26 cellular contexts compared by ENCODE assay signal in the genomic region with DNA sequence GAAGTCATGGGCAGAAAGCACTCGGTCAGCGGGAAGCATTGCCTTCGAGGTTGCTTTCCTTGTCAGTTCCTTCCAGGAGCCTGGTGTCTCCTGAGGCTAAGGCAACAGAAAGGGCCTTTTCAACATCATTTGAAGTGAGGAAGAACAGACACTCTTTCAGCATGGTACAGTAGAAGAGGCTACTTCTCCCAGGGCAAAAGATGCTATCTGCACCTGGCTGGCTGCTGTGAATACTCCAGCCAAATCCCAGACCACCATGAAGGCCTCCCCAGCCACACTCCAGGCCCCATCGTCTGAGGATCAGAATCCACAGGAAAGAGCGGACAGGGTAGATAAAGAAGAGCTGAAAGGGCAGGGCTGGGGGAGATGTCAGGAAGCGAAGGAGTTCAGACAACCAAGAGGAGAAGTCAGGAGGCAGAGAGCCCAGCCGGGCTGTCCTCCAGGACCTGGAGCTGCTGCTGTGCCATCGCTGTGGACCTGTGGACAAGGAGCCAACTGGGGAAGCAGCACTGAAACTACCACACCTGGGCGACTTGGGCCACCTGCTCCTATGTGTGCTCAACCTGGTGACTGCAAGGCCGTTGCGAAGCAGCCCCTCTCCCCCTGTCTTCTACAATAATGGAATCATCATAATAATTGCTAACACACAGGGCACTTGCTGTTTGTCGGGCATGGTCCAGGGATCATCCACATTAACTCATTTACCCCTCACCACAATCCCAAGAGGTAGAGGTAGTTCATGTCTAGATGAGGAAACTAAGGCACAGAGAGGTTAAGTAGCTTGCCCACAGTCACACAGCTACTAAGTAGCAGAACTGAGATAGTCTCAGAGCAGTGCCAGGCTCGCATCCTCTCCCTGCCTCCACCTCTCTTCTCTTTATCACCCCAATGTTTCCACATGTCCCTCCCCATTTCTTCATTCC.
DNase-seq lines count a peak whose midpoint lies in the region; ATAC-seq, FAIRE-seq and TF ChIP-seq lines count a peak whose summit lies in the region.
"Had no signal": no experiment of that assay in that cellular context is flagged by ENCODE, and none has a peak within 500 bp of the region (broad histone marks: within the 10 kb centered on the region; RNA-seq: fewer than 3 reads in every experiment).

No MANE protein-coding gene starts in this region.

- in situ Hi-C loops in HepG2 (cut with HindIII; ENCODE audit: extremely low pct_ligation_motif_present, low pct_unique_long_range_greater_than_20kb): no loop called here

- no peaks in the 10 kb centered on the region for H3K36me3 Mint-ChIP-seq in glutamatergic neuron (ENCODE audit: unreplicated experiment)
- H3K36me3 Mint-ChIP-seq in activated naive CD8-positive, alpha-beta T cell treated with anti-CD3 and anti-CD28 coated beads, Interleukin-2, amount 50 U/mL, for 24 hours (ENCODE audit: low read depth): no peaks in the 10 kb centered on the region
- H3K36me3 Mint-ChIP-seq: CD8-positive, alpha-beta memory T cell had no signal

- H3K9me3 ChIP-seq in HepG2 (ENCODE audit: low read length) (no peaks in the 10 kb centered on the region), right lobe of liver (no peaks in the 10 kb centered on the region), osteoblast (ENCODE audit: low read depth, low read length) (no peaks in the 10 kb centered on the region)
- H3K9me3 ChIP-seq: MG63 had no signal

- WGBS in HepG2 (ENCODE audit: low lambda C conversion rate): 37% methylated on average over 9 of the region's 13 CpGs
- WGBS in right lobe of liver (ENCODE audit: insufficient coverage, low coverage, low lambda C conversion rate, missing lambda C conversion rate): 74% methylated on average over 7 of the region's 13 CpGs

- intact Hi-C loops in HepG2 (cut with micrococcal nuclease; ENCODE audit: unreplicated experiment): no loop called here
- intact Hi-C loops in right lobe of liver (cut with DNase I): no loop called here

- peaks cover 6% of the 10 kb centered on the region for H3K27me3 Mint-ChIP-seq in glutamatergic neuron (ENCODE audit: unreplicated experiment)
- H3K27me3 Mint-ChIP-seq in activated naive CD8-positive, alpha-beta T cell treated with anti-CD3 and anti-CD28 coated beads, Interleukin-2, amount 50 U/mL, for 24 hours: peaks cover 28% of the 10 kb centered on the region

- no peak for TF ChIP-seq RAD21 in HepG2 (CRISPR knock-in tag; IDR thresholded peaks at IDR 0.05)

- peaks cover 9% of the 10 kb centered on the region for H3K4me1 Mint-ChIP-seq in glutamatergic neuron (ENCODE audit: low read depth, unreplicated experiment)
- peaks cover 2% of the 10 kb centered on the region for H3K4me1 Mint-ChIP-seq in activated naive CD8-positive, alpha-beta T cell treated with anti-CD3 and anti-CD28 coated beads, Interleukin-2, amount 50 U/mL, for 24 hours
- H3K4me1 Mint-ChIP-seq: CD8-positive, alpha-beta memory T cell had no signal

- H3K4me3 ChIP-seq in HepG2 (replicated peaks in 1 of 3; ENCODE audit: insufficient read depth in 1 of 3, low read depth in 2 of 3, low read length in 3 of 3) (no peak overlapping the region), right lobe of liver (no peak overlapping the region), osteoblast (ENCODE audit: insufficient read depth, low read length) (no peak overlapping the region)
- H3K4me3 ChIP-seq: MG63 had no signal

- POLR2A ChIA-PET in HepG2 (lab: Yijun Ruan, JAX): no interaction called here

- ATAC-seq in HepG2 (no peak), right lobe of liver (no peak), HG03196 (IDR thresholded peaks at IDR 0.05; ENCODE audit: unreplicated experiment) (no peak), HG03439 (IDR thresholded peaks at IDR 0.05; ENCODE audit: unreplicated experiment) (no peak)
- no peak for ATAC-seq in activated naive CD8-positive, alpha-beta T cell treated with anti-CD3 and anti-CD28 coated beads, Interleukin-2, amount 50 U/mL, for 24 hours
- ATAC-seq: HCT116 had no signal

- TF ChIP-seq EP300 in HepG2 (IDR thresholded peaks at IDR 0.05; ENCODE audit: low read depth in 2 of 2, low read length in 2 of 2) (no peak), HepG2 (CRISPR knock-in tag; IDR thresholded peaks at IDR 0.05; ENCODE audit: borderline replicate concordance) (no peak)

- peaks cover 12 to 66% of the 10 kb centered on the region in 2 experiments for H3K27me3 ChIP-seq in HepG2 (ENCODE audit: control insufficient read depth in 1 of 2, insufficient read depth in 2 of 2, low read length in 2 of 2)
- H3K27me3 ChIP-seq in right lobe of liver: no peaks in the 10 kb centered on the region
- peaks cover 24% of the 10 kb centered on the region for H3K27me3 ChIP-seq in osteoblast (ENCODE audit: insufficient read depth, low read length)

- no peak overlapping the region for H3K9ac ChIP-seq in HepG2 (ENCODE audit: insufficient read depth, low read depth, low read length)

- TF ChIP-seq POLR2A in HepG2 (IDR thresholded peaks at IDR 0.05; ENCODE audit: insufficient read depth in 1 of 2, low read depth in 2 of 2, low read length in 2 of 2) (no peak), right lobe of liver (IDR thresholded peaks at IDR 0.05) (no peak)

- peaks cover 15% of the 10 kb centered on the region for H3K4me1 ChIP-seq in HepG2 (ENCODE audit: insufficient read depth, low read length)
- peaks cover 0 to 6% (median 0%) of the 10 kb centered on the region in 4 donors for H3K4me1 ChIP-seq in right lobe of liver
- H3K4me1 ChIP-seq in osteoblast (ENCODE audit: insufficient read depth, low read length): no peaks in the 10 kb centered on the region

- CTCF ChIA-PET in HepG2 (lab: Yijun Ruan, JAX; ENCODE audit: low intra/inter-chr PET ratio, low total read pairs): no interaction called here

- H3K4me2 ChIP-seq in HepG2 (ENCODE audit: low read depth, low read length) (no peak overlapping the region), osteoblast (ENCODE audit: insufficient read depth, low read length) (no peak overlapping the region)

- H2AFZ ChIP-seq in HepG2 (ENCODE audit: low read length) (no peak overlapping the region), osteoblast (ENCODE audit: low read length) (no peak overlapping the region)

- H3K79me2 ChIP-seq in HepG2 (ENCODE audit: insufficient read depth, low read length) (no peaks in the 10 kb centered on the region), osteoblast (ENCODE audit: insufficient read depth, low read length) (no peaks in the 10 kb centered on the region)

- H3K27ac Mint-ChIP-seq in glutamatergic neuron (ENCODE audit: unreplicated experiment): peak overlapping the region; percentile 34
- no peak overlapping the region for H3K27ac Mint-ChIP-seq in activated naive CD8-positive, alpha-beta T cell treated with anti-CD3 and anti-CD28 coated beads, Interleukin-2, amount 50 U/mL, for 24 hours
- H3K27ac Mint-ChIP-seq: CD8-positive, alpha-beta memory T cell had no signal

- no TSS peak for BruUV-seq in HepG2 (replicated peaks; lab: Mats Ljungman, UMichigan)

- H3K4me3 Mint-ChIP-seq in glutamatergic neuron (ENCODE audit: unreplicated experiment): no peak overlapping the region
- no peak overlapping the region for H3K4me3 Mint-ChIP-seq in activated naive CD8-positive, alpha-beta T cell treated with anti-CD3 and anti-CD28 coated beads, Interleukin-2, amount 50 U/mL, for 24 hours
- H3K4me3 Mint-ChIP-seq: CD8-positive, alpha-beta memory T cell had no signal

- H3K9me3 Mint-ChIP-seq in glutamatergic neuron (ENCODE audit: unreplicated experiment): peaks cover 4% of the 10 kb centered on the region
- H3K9me3 Mint-ChIP-seq in activated naive CD8-positive, alpha-beta T cell treated with anti-CD3 and anti-CD28 coated beads, Interleukin-2, amount 50 U/mL, for 24 hours: no peaks in the 10 kb centered on the region
- H3K9me3 Mint-ChIP-seq: CD8-positive, alpha-beta memory T cell had no signal

- TF ChIP-seq CTCF in HepG2 (CRISPR knock-in tag; IDR thresholded peaks at IDR 0.05) (no peak), right lobe of liver (IDR thresholded peaks at IDR 0.05) (no peak), glutamatergic neuron (IDR thresholded peaks at IDR 0.05; ENCODE audit: partially characterized antibody, unreplicated experiment) (no peak), osteoblast (IDR thresholded peaks at IDR 0.05; ENCODE audit: extremely low read depth, low read depth, low read length) (no peak)

- DNase-seq in HepG2 (ENCODE audit: low spot score) (no peak), right lobe of liver (no peak), glutamatergic neuron (no peak), osteoblast (ENCODE audit: insufficient read length, low spot score, missing footprints) (peak; percentile 25), midbrain (lab: John Stamatoyannopoulos, UW) (no peak)
- no peak for DNase-seq in activated naive CD8-positive, alpha-beta T cell treated with anti-CD3 and anti-CD28 coated beads, Interleukin-2, amount 50 U/mL, for 24 hours
- DNase-seq: AML-193; Calu3; CD8-positive, alpha-beta memory T cell; DMS153; GDM1; GOT3; MG63; NCI-H1048; NCI-H1436 treated with DMSO at 0.1 percent for 48 hours; NCI-H2227 treated with DMSO at 0.1 percent for 48 hours; NCI-H510A; NCI-H774; NK-92 treated with Interleukin-12 subunit alpha and Interleukin-12 subunit beta, amount 100 ng/mL, for 24 hours; SIG-M5 had no signal

- no peak for FAIRE-seq in HepG2 (lab: Jason Lieb, UNC)

- H3K36me3 ChIP-seq in HepG2 (replicated peaks in 1 of 2; ENCODE audit: control insufficient read depth in 1 of 2, insufficient read depth in 2 of 2, low read length in 2 of 2) (no peaks in the 10 kb centered on the region), right lobe of liver (no peaks in the 10 kb centered on the region), osteoblast (ENCODE audit: insufficient read depth, low read length) (no peaks in the 10 kb centered on the region)
- H3K36me3 ChIP-seq: MG63 had no signal

- no peak overlapping the region for H3K27ac ChIP-seq in HepG2 (ENCODE audit: extremely low read length, insufficient read depth, low read length)
- H3K27ac ChIP-seq in right lobe of liver: no peak overlapping the region
- H3K27ac ChIP-seq in osteoblast (ENCODE audit: low read depth, low read length): no peak overlapping the region
- H3K27ac ChIP-seq: 22Rv1, C4-2B, RWPE1 had no signal

- no peaks in the 10 kb centered on the region for H4K20me1 ChIP-seq in HepG2 (ENCODE audit: insufficient read depth, low read length)
- no peaks in the 10 kb centered on the region for H4K20me1 ChIP-seq in osteoblast (ENCODE audit: insufficient read depth, low read length)
